27 cellular contexts compared by ENCODE assay signal in genomic region chr17:9233271-9233599, GRCh38.
"Had no signal": no experiment of that assay in that cellular context is flagged by ENCODE, and none has a peak within 500 bp of the region (broad histone marks: within the 10 kb centered on the region; RNA-seq: fewer than 3 reads in every experiment).

No MANE protein-coding gene starts in this region.

- H3K36me3 Mint-ChIP-seq: naive B cell, type B pancreatic cell had no signal

- H3K4me3 Mint-ChIP-seq: central memory CD8-positive, alpha-beta T cell; nephron progenitor cell; type B pancreatic cell had no signal

- ATAC-seq: gastrocnemius medialis, heart left ventricle, left cardiac atrium, left lung, mucosa of descending colon had no signal

- H3K4me1 Mint-ChIP-seq: central memory CD8-positive, alpha-beta T cell; naive B cell had no signal

- H3K4me1 ChIP-seq: gastrocnemius medialis, left lung, testis had no signal

- H3K9me3 Mint-ChIP-seq: central memory CD8-positive, alpha-beta T cell; naive B cell; nephron progenitor cell; type B pancreatic cell had no signal

- H3K27me3 Mint-ChIP-seq: central memory CD8-positive, alpha-beta T cell had no signal

- H3K4me3 ChIP-seq: cardiac muscle cell, coronary artery, gastrocnemius medialis, heart left ventricle, left lung, mucosa of descending colon, ovary, testis, tibial artery had no signal

- H3K27ac ChIP-seq: cardiac muscle cell, coronary artery, gastrocnemius medialis, heart left ventricle, left lung, ovary, testis, tibial artery had no signal

- DNase-seq: dermis blood vessel endothelial cell; effector memory CD4-positive, alpha-beta T cell; gastrocnemius medialis; hippocampal formation; left cardiac atrium; mammary epithelial cell; naive B cell; occipital lobe; ovary; retina; small intestine; stimulated activated CD4-positive, alpha-beta T cell treated with anti-CD3 and anti-CD28 coated beads, Interleukin-12 subunit alpha, Interleukin-12 subunit beta, amount 100 ng/mL, for 4 hours; stimulated activated CD4-positive, alpha-beta T cell treated with anti-CD3 and anti-CD28 coated beads, Interleukin-1b, Interleukin-23, amount 100 ng/mL, for 48 hours; stimulated activated CD4-positive, alpha-beta T cell treated with anti-CD3 and anti-CD28 coated beads, Interleukin-4, amount 100 ng/mL, for 1 hour; stimulated activated CD8-positive, alpha-beta memory T cell treated with anti-CD3 and anti-CD28 coated beads, Interleukin-4, amount 100 ng/mL, for 48 hours; stimulated activated naive CD4-positive, alpha-beta T cell treated with Interleukin-2 at 50 U/mL for 16 hours; substantia nigra; testis; tibial artery had no signal

- H3K27me3 ChIP-seq: gastrocnemius medialis, heart left ventricle, ovary, testis, tibial artery had no signal

- H3K9me3 ChIP-seq: gastrocnemius medialis, left lung, mucosa of descending colon, ovary, testis, tibial artery had no signal

- H3K36me3 ChIP-seq: cardiac muscle cell, gastrocnemius medialis, heart left ventricle, left lung, ovary had no signal

- H3K27ac Mint-ChIP-seq: nephron progenitor cell, type B pancreatic cell had no signal
